In genomic region chr13:101880581-101880980, GRCh38 we compare ENCODE assay signal across 1 cellular context.
TF ChIP-seq lines count a peak whose summit lies in the region.

No MANE protein-coding gene starts in this region.

TF ChIP-seq in SK-N-SH, 30 proteins besides CTCF, POLR2A, EP300 and RAD21 (continued from another document):
- TF ChIP-seq PBX3 (IDR thresholded peaks at IDR 0.05) = no peak
